ENCODE assay signal across 8 cellular contexts in the genomic region with DNA sequence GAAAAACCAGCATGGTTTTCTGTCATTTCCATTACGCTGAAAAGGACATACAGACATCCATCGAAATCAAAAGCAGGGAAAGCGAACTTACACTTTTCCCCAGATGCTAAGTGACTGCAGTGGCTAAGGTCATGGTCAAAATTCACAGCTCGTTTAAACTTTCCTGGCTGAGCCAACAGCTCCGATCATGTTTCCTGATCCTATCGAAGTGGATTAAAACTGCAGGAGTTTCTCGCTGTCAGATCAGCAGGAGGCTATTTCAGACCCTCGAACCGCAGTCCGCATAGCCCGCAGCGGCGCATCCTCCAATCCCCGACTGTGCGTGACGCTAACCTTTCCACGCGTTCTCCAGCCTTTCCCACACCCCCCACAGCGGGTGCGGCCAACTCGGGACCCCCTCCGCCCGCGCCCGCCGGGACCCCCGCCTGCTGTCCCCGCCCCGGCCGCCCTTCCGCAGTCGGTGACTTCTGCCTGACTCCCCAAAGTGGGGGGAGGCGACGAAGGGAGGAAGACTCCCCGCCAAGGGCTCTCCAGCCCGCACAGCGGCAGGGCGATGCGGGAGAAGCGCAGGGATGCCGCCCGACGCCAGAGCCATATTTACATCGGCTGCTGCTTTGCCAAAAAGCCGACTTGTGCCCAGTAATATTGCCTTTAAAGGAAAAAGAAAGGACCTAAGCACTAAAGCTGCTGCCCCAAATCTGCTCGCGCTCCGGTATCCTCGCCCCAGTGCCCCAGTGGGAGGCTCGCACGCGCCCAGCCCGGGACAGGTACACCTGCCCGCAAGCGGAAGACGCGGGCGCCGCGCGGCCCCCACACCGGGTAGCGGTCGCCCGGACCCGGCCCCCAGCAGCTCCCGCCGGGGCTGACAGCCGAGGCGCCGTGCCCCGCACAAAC. TPM values are rescaled to one million over a fixed set of nuclear protein-coding genes. Genes with fewer than 3 reads are reported as not detected.
DNase-seq lines count a peak whose midpoint lies in the region; ATAC-seq and TF ChIP-seq lines count a peak whose summit lies in the region.

No MANE protein-coding gene starts in this region.

- no peaks in the 10 kb centered on the region for H3K27me3 Mint-ChIP-seq in activated T-cell treated with anti-CD3 and anti-CD28 coated beads, Interleukin-2, amount 50 U/mL, for 72 hours (ENCODE audit: low read depth)
- H3K27me3 Mint-ChIP-seq in neural progenitor cell (ENCODE audit: insufficient read depth, low read depth) = peaks cover 17% of the 10 kb centered on the region

- no peak overlapping the region for H3K9ac ChIP-seq in neural progenitor cell

- peaks cover 4 to 6% of the 10 kb centered on the region in 2 donors for H3K36me3 Mint-ChIP-seq in activated T-cell treated with anti-CD3 and anti-CD28 coated beads, Interleukin-2, amount 50 U/mL, for 72 hours (ENCODE audit: insufficient read depth in 2 of 2)
- peaks cover 5% of the 10 kb centered on the region for H3K36me3 Mint-ChIP-seq in neural progenitor cell

- no peak overlapping the region for H2AFZ ChIP-seq in neural progenitor cell (replicated peaks)

- H3K27ac ChIP-seq in neural progenitor cell (no peak overlapping the region), vagina (peak overlapping the region; percentile 85)

- H3F3A ChIP-seq in neural progenitor cell (ENCODE audit: low read depth) = peaks cover 8% of the 10 kb centered on the region

- H3K9me3 ChIP-seq in neural progenitor cell (ENCODE audit: low read depth) (no peaks in the 10 kb centered on the region), vagina (no peaks in the 10 kb centered on the region)

- H3K36me3 ChIP-seq in neural progenitor cell (no peaks in the 10 kb centered on the region), vagina (no peaks in the 10 kb centered on the region)

- ATAC-seq in GM21717 (IDR thresholded peaks at IDR 0.05; ENCODE audit: unreplicated experiment) (peak; percentile 13), HG03095 (IDR thresholded peaks at IDR 0.05; ENCODE audit: unreplicated experiment) (no peak)
- peak; percentile 21 to 39 for ATAC-seq in activated T-cell treated with anti-CD3 and anti-CD28 coated beads, Interleukin-2, amount 50 U/mL, for 72 hours (replicated peaks in 1 of 2)

- DNase-seq in DMS 273 (lab: John Stamatoyannopoulos, UW; ENCODE audit: unreplicated experiment) (peak; percentile 52), NB4 (ENCODE audit: low read depth) (peak; percentile 29), fibroblast of pulmonary artery (ENCODE audit: low read depth) (peak; percentile 24), neural progenitor cell (ENCODE audit: low spot score) (peak; percentile 56), vagina (ENCODE audit: extremely low spot score in 2 of 2) (no peak)
- DNase-seq in activated T-cell treated with anti-CD3 and anti-CD28 coated beads, Interleukin-2, amount 50 U/mL, for 72 hours = peak; percentile 52 to 63

- peaks cover 9% of the 10 kb centered on the region for H3K4me1 ChIP-seq in neural progenitor cell
- H3K4me1 ChIP-seq in vagina = peaks cover 31% of the 10 kb centered on the region

- H3K4me3 ChIP-seq in NB4 (ENCODE audit: low read depth, low read length) (peak overlapping the region; percentile 73), fibroblast of pulmonary artery (replicated peaks; ENCODE audit: low read depth, low read length) (peak overlapping the region; percentile 75), neural progenitor cell (peak overlapping the region; percentile 71), vagina (peak overlapping the region; percentile 96 to 98)

- H3K9me3 Mint-ChIP-seq in activated T-cell treated with anti-CD3 and anti-CD28 coated beads, Interleukin-2, amount 50 U/mL, for 72 hours = no peaks in the 10 kb centered on the region
- H3K9me3 Mint-ChIP-seq in neural progenitor cell = no peaks in the 10 kb centered on the region

- H3K27ac Mint-ChIP-seq in activated T-cell treated with anti-CD3 and anti-CD28 coated beads, Interleukin-2, amount 50 U/mL, for 72 hours = peak overlapping the region; percentile 72
- H3K27ac Mint-ChIP-seq in neural progenitor cell = no peak overlapping the region

- intact Hi-C loops in vagina (cut with DNase I) = no loop called here

- H3K4me1 Mint-ChIP-seq in activated T-cell treated with anti-CD3 and anti-CD28 coated beads, Interleukin-2, amount 50 U/mL, for 72 hours (ENCODE audit: low read depth) = peaks cover 46% of the 10 kb centered on the region
- H3K4me1 Mint-ChIP-seq in neural progenitor cell = peaks cover 16% of the 10 kb centered on the region

- H3K4me3 Mint-ChIP-seq in activated T-cell treated with anti-CD3 and anti-CD28 coated beads, Interleukin-2, amount 50 U/mL, for 72 hours = peak overlapping the region; percentile 90 to 97
- H3K4me3 Mint-ChIP-seq in neural progenitor cell = peak overlapping the region; percentile 90

- peaks cover 57% of the 10 kb centered on the region for H3K79me2 ChIP-seq in neural progenitor cell (ENCODE audit: low read depth)

- peaks cover 48% of the 10 kb centered on the region for H4K20me1 ChIP-seq in neural progenitor cell (ENCODE audit: low read depth)

- H3K4me2 ChIP-seq in neural progenitor cell = peak overlapping the region; percentile 92

- TF ChIP-seq CTCF in NB4 (IDR thresholded peaks at IDR 0.05; ENCODE audit: low read depth, low read length) (no peak), fibroblast of pulmonary artery (IDR thresholded peaks at IDR 0.05; ENCODE audit: low read length, missing control alignments) (no peak), neural progenitor cell (IDR thresholded peaks at IDR 0.05) (no peak), vagina (IDR thresholded peaks at IDR 0.05) (no peak)

- peaks cover 34% of the 10 kb centered on the region for H3K27me3 ChIP-seq in neural progenitor cell
- no peaks in the 10 kb centered on the region for H3K27me3 ChIP-seq in vagina

- TF ChIP-seq POLR2A in NB4 (IDR thresholded peaks at IDR 0.05; ENCODE audit: extremely low read depth, insufficient read length) (no peak), vagina (IDR thresholded peaks at IDR 0.05) (no peak)

RNA-seq across cellular contexts. Expression of a gene that starts 1.2 kb away (rescaled TPM):
- 100 to 1,000 TPM; 104 to 138 TPM for total RNA-seq in activated T-cell treated with anti-CD3 and anti-CD28 coated beads, Interleukin-2, amount 50 U/mL, for 72 hours
- total RNA-seq in neural progenitor cell (ENCODE audit: low replicate concordance) (23.7 and 37.6 TPM in 2 replicates), vagina (20.6 TPM)

Comparison
In these comparisons a context has a peak if more than half of its experiments do, and no peak if none do; other contexts are left out.
1. DNase-seq: peak in DMS 273 (single experiment), NB4 (single experiment), activated T-cell treated with anti-CD3 and anti-CD28 coated beads, Interleukin-2, amount 50 U/mL, for 72 hours (2 of 2), fibroblast of pulmonary artery (single experiment) and neural progenitor cell (single experiment); none in vagina (0 of 2).
2. Peak in every context shown above with its lines, with median percentiles within 50 percentile points of each other: H3K4me3 ChIP-seq.